1 cellular context compared by ENCODE assay signal in the genomic region with DNA sequence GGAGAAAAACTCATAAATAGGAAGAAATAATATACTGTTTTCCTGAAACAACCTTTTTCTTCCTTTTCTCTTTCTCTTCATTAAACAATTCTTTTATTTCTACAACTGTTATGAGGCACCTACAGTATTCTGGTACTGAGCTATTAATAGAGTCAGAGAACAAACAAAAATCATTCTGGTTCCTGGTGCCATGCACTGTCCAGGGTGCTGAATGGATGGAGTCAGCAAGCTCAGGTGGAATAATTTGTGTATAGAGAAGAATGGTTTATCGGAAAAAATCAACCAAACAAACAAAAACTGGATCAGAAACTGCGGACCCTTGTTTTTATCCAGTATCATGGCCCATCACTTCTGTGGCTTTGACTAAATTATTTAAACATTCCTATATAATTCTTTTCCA.
TF ChIP-seq lines count a peak whose summit lies in the region.

No MANE protein-coding gene starts in this region.

TF ChIP-seq in liver, 16 proteins besides CTCF, POLR2A, EP300 and RAD21 (continued from another document):
- TF ChIP-seq, protein P1, sequence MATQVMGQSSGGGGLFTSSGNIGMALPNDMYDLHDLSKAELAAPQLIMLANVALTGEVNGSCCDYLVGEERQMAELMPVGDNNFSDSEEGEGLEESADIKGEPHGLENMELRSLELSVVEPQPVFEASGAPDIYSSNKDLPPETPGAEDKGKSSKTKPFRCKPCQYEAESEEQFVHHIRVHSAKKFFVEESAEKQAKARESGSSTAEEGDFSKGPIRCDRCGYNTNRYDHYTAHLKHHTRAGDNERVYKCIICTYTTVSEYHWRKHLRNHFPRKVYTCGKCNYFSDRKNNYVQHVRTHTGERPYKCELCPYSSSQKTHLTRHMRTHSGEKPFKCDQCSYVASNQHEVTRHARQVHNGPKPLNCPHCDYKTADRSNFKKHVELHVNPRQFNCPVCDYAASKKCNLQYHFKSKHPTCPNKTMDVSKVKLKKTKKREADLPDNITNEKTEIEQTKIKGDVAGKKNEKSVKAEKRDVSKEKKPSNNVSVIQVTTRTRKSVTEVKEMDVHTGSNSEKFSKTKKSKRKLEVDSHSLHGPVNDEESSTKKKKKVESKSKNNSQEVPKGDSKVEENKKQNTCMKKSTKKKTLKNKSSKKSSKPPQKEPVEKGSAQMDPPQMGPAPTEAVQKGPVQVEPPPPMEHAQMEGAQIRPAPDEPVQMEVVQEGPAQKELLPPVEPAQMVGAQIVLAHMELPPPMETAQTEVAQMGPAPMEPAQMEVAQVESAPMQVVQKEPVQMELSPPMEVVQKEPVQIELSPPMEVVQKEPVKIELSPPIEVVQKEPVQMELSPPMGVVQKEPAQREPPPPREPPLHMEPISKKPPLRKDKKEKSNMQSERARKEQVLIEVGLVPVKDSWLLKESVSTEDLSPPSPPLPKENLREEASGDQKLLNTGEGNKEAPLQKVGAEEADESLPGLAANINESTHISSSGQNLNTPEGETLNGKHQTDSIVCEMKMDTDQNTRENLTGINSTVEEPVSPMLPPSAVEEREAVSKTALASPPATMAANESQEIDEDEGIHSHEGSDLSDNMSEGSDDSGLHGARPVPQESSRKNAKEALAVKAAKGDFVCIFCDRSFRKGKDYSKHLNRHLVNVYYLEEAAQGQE (IDR thresholded peaks at IDR 0.05) = peak; percentile 97
